ENCODE assay signal across 15 cellular contexts in genomic region chrX:154575076-154575475, GRCh38. TPM values are rescaled to one million over a fixed set of nuclear protein-coding genes. Genes with fewer than 3 reads are reported as not detected.
DNase-seq lines count a peak whose midpoint lies in the region; ATAC-seq, FAIRE-seq and TF ChIP-seq lines count a peak whose summit lies in the region.
"Not testable (repeated sequence)": the region's sequence is repeated elsewhere in the genome, so short reads cannot be mapped to it uniquely, and the experiment has no call there.
"Had no signal": no experiment of that assay in that cellular context is flagged by ENCODE, and none has a peak within 500 bp of the region (broad histone marks: within the 10 kb centered on the region; RNA-seq: fewer than 3 reads in every experiment).

No MANE protein-coding gene starts in this region.

- WGBS in GM12878 (ENCODE audit: insufficient coverage, insufficient replicate concordance, low lambda C conversion rate, missing lambda C conversion rate), result no CpG with 5 or more reads among the region's 5 CpGs

- not testable (repeated sequence) for BruUV-seq in GM12878 (replicated peaks; lab: Mats Ljungman, UMichigan)

- RAD21 ChIA-PET in GM12878 (lab: Charles Lee; ENCODE audit: unreplicated experiment), result not testable (repeated sequence)

- H2AFZ ChIP-seq in GM12878 (ENCODE audit: control insufficient read depth, low read depth, low read length), result not testable (repeated sequence)

- H3K27ac ChIP-seq in GM12878 (ENCODE audit: control insufficient read depth, insufficient read depth); naive thymus-derived CD4-positive, alpha-beta T cell (ENCODE audit: low read depth, low read length): not testable (repeated sequence)

- DNase-seq in GM19239 (ENCODE audit: insufficient read length, low spot score); T-helper 17 cell; GM12878 (ENCODE audit: low read depth, low spot score); left cardiac atrium; naive thymus-derived CD4-positive, alpha-beta T cell: not testable (repeated sequence)

- TF ChIP-seq EP300 in GM12878 (IDR thresholded peaks at IDR 0.05; ENCODE audit: borderline replicate concordance in 1 of 2, control insufficient read depth in 1 of 2, low read depth in 2 of 2, low read length in 2 of 2), result not testable (repeated sequence)

- H3K4me3 Mint-ChIP-seq in T-helper 17 cell; naive thymus-derived CD4-positive, alpha-beta T cell: not testable (repeated sequence)

- intact Hi-C loops in GM12878 (cut with micrococcal nuclease; ENCODE audit: unreplicated experiment); left cardiac atrium (cut with DNase I); naive thymus-derived CD4-positive, alpha-beta T cell (cut with micrococcal nuclease): not testable (repeated sequence)

- H4K20me1 ChIP-seq in GM12878 (ENCODE audit: control insufficient read depth, insufficient read depth), result not testable (repeated sequence)

- not testable (repeated sequence) for H3K27ac Mint-ChIP-seq in T-helper 17 cell; naive thymus-derived CD4-positive, alpha-beta T cell

- H3K9ac ChIP-seq in GM12878 (ENCODE audit: control insufficient read depth, insufficient read depth, low read length), result not testable (repeated sequence)

- not testable (repeated sequence) for H3K9me3 Mint-ChIP-seq in naive thymus-derived CD4-positive, alpha-beta T cell

- not testable (repeated sequence) for H3K9me3 ChIP-seq in T-helper 17 cell (ENCODE audit: control insufficient read depth, low read length, poor library complexity, severe bottlenecking); GM12878 (replicated peaks; ENCODE audit: control insufficient read depth, insufficient read depth, low read length); naive thymus-derived CD4-positive, alpha-beta T cell (ENCODE audit: control insufficient read depth in 2 of 3, low read length in 3 of 3)

- not testable (repeated sequence) for TF ChIP-seq CTCF in GM12878 (IDR thresholded peaks at IDR 0.05 in 2 of 3, conservative IDR thresholded peaks at IDR 0.05 in 1 of 3; ENCODE audit: control insufficient read depth in 2 of 3, extremely low read depth in 1 of 3, insufficient read depth in 1 of 3, low read depth in 3 of 3, low read length in 3 of 3)

- TF ChIP-seq RAD21 in GM12878 (IDR thresholded peaks at IDR 0.05; ENCODE audit: insufficient read depth, low read depth, low read length), result not testable (repeated sequence)

- not testable (repeated sequence) for H3K27me3 Mint-ChIP-seq in T-helper 17 cell; naive thymus-derived CD4-positive, alpha-beta T cell

- not testable (repeated sequence) for H3K36me3 ChIP-seq in GM12878 (ENCODE audit: control insufficient read depth in 2 of 2, insufficient read depth in 2 of 2, low read length in 1 of 2); naive thymus-derived CD4-positive, alpha-beta T cell (ENCODE audit: control insufficient read depth in 2 of 3, insufficient read depth in 3 of 3, low read length in 3 of 3)

- H3K4me1 ChIP-seq in GM12878 (ENCODE audit: control insufficient read depth, insufficient read depth, low read length); naive thymus-derived CD4-positive, alpha-beta T cell (ENCODE audit: control insufficient read depth in 2 of 2, insufficient read depth in 2 of 2, low read length in 2 of 2): not testable (repeated sequence)

- POLR2A ChIA-PET in GM12878 (lab: Charles Lee); naive thymus-derived CD4-positive, alpha-beta T cell (lab: Charles Lee): not testable (repeated sequence)

- SMC1A ChIA-PET in GM12878 (lab: Charles Lee; ENCODE audit: uncharacterized antibody, unreplicated experiment), result not testable (repeated sequence)

- not testable (repeated sequence) for H3K27me3 ChIP-seq in GM12878 (replicated peaks in 1 of 2; ENCODE audit: control insufficient read depth in 2 of 2, insufficient read depth in 2 of 2, low read length in 1 of 2); naive thymus-derived CD4-positive, alpha-beta T cell (ENCODE audit: control insufficient read depth in 2 of 2, insufficient read depth in 2 of 2, low read length in 2 of 2)

- not testable (repeated sequence) for TF ChIP-seq POLR2A in GM12878 (IDR thresholded peaks at IDR 0.05; ENCODE audit: low read depth, low read length)

- H3K4me1 Mint-ChIP-seq in T-helper 17 cell; naive thymus-derived CD4-positive, alpha-beta T cell: not testable (repeated sequence)

- ATAC-seq in T-helper 17 cell (peak; percentile 63), GM12878 (peak; percentile 73), left cardiac atrium (peak; percentile 50 to 59)
- ATAC-seq in naive thymus-derived CD4-positive, alpha-beta T cell, result peak; percentile 72

- FAIRE-seq in A204.1 (lab: Jason Lieb, UNC) (peak; percentile 80), GM19239 (lab: Jason Lieb, UNC) (peak; percentile 97), GM12878 (lab: Jason Lieb, UNC) (peak; percentile 91)

- H3K36me3 Mint-ChIP-seq in T-helper 17 cell (ENCODE audit: low read depth); naive thymus-derived CD4-positive, alpha-beta T cell: not testable (repeated sequence)

- in situ Hi-C loops in GM12878 (cut with MboI), result loop anchor here (25.0 kb wide), 1 partner anchor 162 kb away; no protein-coding TSS in a partner anchor

- not testable (repeated sequence) for H3K4me2 ChIP-seq in GM12878 (ENCODE audit: control insufficient read depth, insufficient read depth)

- not testable (repeated sequence) for H3K79me2 ChIP-seq in GM12878 (ENCODE audit: control insufficient read depth, insufficient read depth, low read length)

- CTCF ChIA-PET in GM12878 (lab: Yijun Ruan, JAX); naive thymus-derived CD4-positive, alpha-beta T cell (lab: Charles Lee): not testable (repeated sequence)

- not testable (repeated sequence) for H3K4me3 ChIP-seq in GM12878; naive thymus-derived CD4-positive, alpha-beta T cell (ENCODE audit: low read length)

RNA-seq across cellular contexts. Expression of gene CTAG1A, which starts 9.9 kb away (rescaled TPM):
- total RNA-seq in T-helper 17 cell (not detected), GM12878 (2014; rRNA removed) (not detected in 2 replicates), GM12878 (2014; rRNA removed; fragmentation: Illumina TruSeq; extraction: Trizol) (not detected in 2 replicates), GM12878 (2021) (not detected in 2 replicates), left cardiac atrium (not detected)
- not detected in 2 replicates for total RNA-seq in GM12878 (2013; cell fraction: nucleolus; rRNA removed)
- not detected for polyA plus RNA-seq in GM12878 (2011; ENCODE audit: low read depth)
- polyA plus RNA-seq in GM12878 (2011; rRNA removed) (not detected in 2 replicates), GM12878 (2014; fragmentation: Illumina TruSeq; extraction: Trizol) (not detected in 2 replicates), GM12878 (2014; fragmentation: Nextera tagmentation; extraction: Ambion mirVana) (not detected), GM12878 (2014; rRNA removed) (not detected in 2 replicates), GM12878 (2016; fragmentation: Nextera tagmentation; extraction: Ambion mirVana) (not detected)
- not detected in 2 replicates for polyA plus RNA-seq in GM12878 (2011; cell fraction: cytosol; rRNA removed)
- not detected in 2 replicates for polyA plus RNA-seq in GM12878 (2011; cell fraction: nucleus; rRNA removed)
- not detected in 2 replicates for polyA plus RNA-seq in GM12878 (2012)
- not detected in 2 replicates for polyA minus RNA-seq in GM12878 (2011; rRNA and poly(A)+ RNA removed)
- not detected in 2 replicates for polyA minus RNA-seq in GM12878 (2011; cell fraction: cytosol; rRNA and poly(A)+ RNA removed)
- polyA minus RNA-seq in GM12878 (2011; cell fraction: nucleus; rRNA and poly(A)+ RNA removed), result not detected in 2 replicates
- total RNA-seq in naive thymus-derived CD4-positive, alpha-beta T cell, result not detected
- polyA plus RNA-seq in naive thymus-derived CD4-positive, alpha-beta T cell, result not detected
- total RNA-seq: activated T-helper 1 cell treated with anti-CD3 and anti-CD28 coated beads, Interleukin-12 subunit alpha, Interleukin-12 subunit beta, Interleukin-2, Interleukin-4 antibody, amounts not matched to agents 30 ng/mL and 10 ng/mL and 1 ng/mL, durations not matched to agents 14 hours and 24 hours and 36 hours; CD8-positive, alpha-beta memory T cell; G401; GM23248; M059J; mammary epithelial cell; pulmonary artery endothelial cell; SK-MEL-5; subcutaneous adipose tissue had no signal
- polyA plus RNA-seq: CD8-positive, alpha-beta memory T cell; GM23248; mammary epithelial cell had no signal

RNA-seq across cellular contexts. Expression of gene IKBKG, which starts 27.7 kb away (rescaled TPM):
- total RNA-seq in T-helper 17 cell, result 10 to 100 TPM; 35.9 to 45.1 TPM
- total RNA-seq in GM12878 (2013; cell fraction: nucleolus; rRNA removed), result 15.9 and 18.4 TPM in 2 replicates
- total RNA-seq in GM12878 (2014; rRNA removed), result 16.0 and 16.3 TPM in 2 replicates
- total RNA-seq in GM12878 (2014; rRNA removed; fragmentation: Illumina TruSeq; extraction: Trizol), result 10.2 TPM in 2 replicates
- 28.1 and 30.6 TPM in 2 replicates for total RNA-seq in GM12878 (2021)
- polyA plus RNA-seq in GM12878 (2011; ENCODE audit: low read depth), result 8.5 TPM
- 8.0 and 17.3 TPM in 2 replicates for polyA plus RNA-seq in GM12878 (2011; rRNA removed)
- 23.9 and 31.8 TPM in 2 replicates for polyA plus RNA-seq in GM12878 (2011; cell fraction: cytosol; rRNA removed)
- 96.2 and 120 TPM in 2 replicates for polyA plus RNA-seq in GM12878 (2011; cell fraction: nucleus; rRNA removed)
- 19.5 and 20.1 TPM in 2 replicates for polyA plus RNA-seq in GM12878 (2012)
- polyA plus RNA-seq in GM12878 (2014; fragmentation: Illumina TruSeq; extraction: Trizol), result 2.5 and 8.0 TPM in 2 replicates
- 1 to 10 TPM in 1 of 2 experiments, under 1 TPM in 1; 0.35 to 1.5 TPM for polyA plus RNA-seq in GM12878 (2014; fragmentation: Nextera tagmentation; extraction: Ambion mirVana)
- 30.7 and 33.0 TPM in 2 replicates for polyA plus RNA-seq in GM12878 (2014; rRNA removed)
- polyA plus RNA-seq in GM12878 (2016; fragmentation: Nextera tagmentation; extraction: Ambion mirVana), result 10 to 100 TPM; 21.8 to 24.0 TPM
- 3.4 and 8.2 TPM in 2 replicates for polyA minus RNA-seq in GM12878 (2011; rRNA and poly(A)+ RNA removed)
- polyA minus RNA-seq in GM12878 (2011; cell fraction: cytosol; rRNA and poly(A)+ RNA removed), result 6.8 and 7.3 TPM in 2 replicates
- 10.4 and 18.8 TPM in 2 replicates for polyA minus RNA-seq in GM12878 (2011; cell fraction: nucleus; rRNA and poly(A)+ RNA removed)
- total RNA-seq in left cardiac atrium, result 10 to 100 TPM; 17.1 to 21.1 TPM
- total RNA-seq in naive thymus-derived CD4-positive, alpha-beta T cell, result 10 to 100 TPM; 29.6 to 45.5 (median 38.8) TPM
- 10 to 100 TPM; 19.6 to 26.4 TPM for polyA plus RNA-seq in naive thymus-derived CD4-positive, alpha-beta T cell

RNA-seq across cellular contexts. Expression of gene G6PD, which starts 28.4 kb away (rescaled TPM):
- total RNA-seq in T-helper 17 cell (10 to 100 TPM; 28.5 to 44.9 TPM), GM12878 (2014; rRNA removed) (26.9 and 35.5 TPM in 2 replicates), GM12878 (2014; rRNA removed; fragmentation: Illumina TruSeq; extraction: Trizol) (17.2 and 19.5 TPM in 2 replicates), GM12878 (2021) (62.5 and 63.4 TPM in 2 replicates), left cardiac atrium (10 to 100 TPM; 30.4 to 36.0 TPM)
- 22.3 and 26.2 TPM in 2 replicates for total RNA-seq in GM12878 (2013; cell fraction: nucleolus; rRNA removed)
- polyA plus RNA-seq in GM12878 (2011; ENCODE audit: low read depth), result 13.1 TPM
- polyA plus RNA-seq in GM12878 (2011; rRNA removed) (4.5 and 11.5 TPM in 2 replicates), GM12878 (2014; fragmentation: Illumina TruSeq; extraction: Trizol) (22.3 and 48.4 TPM in 2 replicates), GM12878 (2014; fragmentation: Nextera tagmentation; extraction: Ambion mirVana) (1 to 10 TPM; 1.6 to 3.8 TPM), GM12878 (2014; rRNA removed) (38.8 and 47.3 TPM in 2 replicates), GM12878 (2016; fragmentation: Nextera tagmentation; extraction: Ambion mirVana) (10 to 100 TPM; 26.2 to 30.7 TPM)
- 17.2 and 18.2 TPM in 2 replicates for polyA plus RNA-seq in GM12878 (2011; cell fraction: cytosol; rRNA removed)
- polyA plus RNA-seq in GM12878 (2011; cell fraction: nucleus; rRNA removed), result 79.1 and 100 TPM in 2 replicates
- polyA plus RNA-seq in GM12878 (2012), result 28.0 and 30.0 TPM in 2 replicates
- polyA minus RNA-seq in GM12878 (2011; rRNA and poly(A)+ RNA removed), result 13.8 and 25.2 TPM in 2 replicates
- 14.3 and 17.6 TPM in 2 replicates for polyA minus RNA-seq in GM12878 (2011; cell fraction: cytosol; rRNA and poly(A)+ RNA removed)
- polyA minus RNA-seq in GM12878 (2011; cell fraction: nucleus; rRNA and poly(A)+ RNA removed), result 22.8 and 50.5 TPM in 2 replicates
- total RNA-seq in naive thymus-derived CD4-positive, alpha-beta T cell, result 10 to 100 TPM; 35.4 to 74.3 (median 52.7) TPM
- polyA plus RNA-seq in naive thymus-derived CD4-positive, alpha-beta T cell, result 1 to 10 TPM; 3.9 to 6.2 TPM

RNA-seq across cellular contexts. Expression of gene CTAG1B, which starts 44.0 kb away (rescaled TPM):
- total RNA-seq in T-helper 17 cell, result not detected
- total RNA-seq in GM12878 (2013; cell fraction: nucleolus; rRNA removed), result not detected in 2 replicates
- not detected in 2 replicates for total RNA-seq in GM12878 (2014; rRNA removed)
- total RNA-seq in GM12878 (2014; rRNA removed; fragmentation: Illumina TruSeq; extraction: Trizol), result not detected in 2 replicates
- not detected in 2 replicates for total RNA-seq in GM12878 (2021)
- polyA plus RNA-seq in GM12878 (2011; ENCODE audit: low read depth), result not detected
- polyA plus RNA-seq in GM12878 (2011; rRNA removed), result not detected in 2 replicates
- polyA plus RNA-seq in GM12878 (2011; cell fraction: cytosol; rRNA removed), result not detected in 2 replicates
- not detected in 2 replicates for polyA plus RNA-seq in GM12878 (2011; cell fraction: nucleus; rRNA removed)
- polyA plus RNA-seq in GM12878 (2012), result not detected in 2 replicates
- not detected in 2 replicates for polyA plus RNA-seq in GM12878 (2014; fragmentation: Illumina TruSeq; extraction: Trizol)
- not detected for polyA plus RNA-seq in GM12878 (2014; fragmentation: Nextera tagmentation; extraction: Ambion mirVana)
- polyA plus RNA-seq in GM12878 (2014; rRNA removed), result not detected in 2 replicates
- not detected for polyA plus RNA-seq in GM12878 (2016; fragmentation: Nextera tagmentation; extraction: Ambion mirVana)
- not detected in 2 replicates for polyA minus RNA-seq in GM12878 (2011; rRNA and poly(A)+ RNA removed)
- not detected in 2 replicates for polyA minus RNA-seq in GM12878 (2011; cell fraction: cytosol; rRNA and poly(A)+ RNA removed)
- not detected in 2 replicates for polyA minus RNA-seq in GM12878 (2011; cell fraction: nucleus; rRNA and poly(A)+ RNA removed)
- total RNA-seq in left cardiac atrium, result not detected
- not detected for total RNA-seq in naive thymus-derived CD4-positive, alpha-beta T cell
- polyA plus RNA-seq in naive thymus-derived CD4-positive, alpha-beta T cell, result not detected
- total RNA-seq: activated T-helper 1 cell treated with anti-CD3 and anti-CD28 coated beads, Interleukin-12 subunit alpha, Interleukin-12 subunit beta, Interleukin-2, Interleukin-4 antibody, amounts not matched to agents 30 ng/mL and 10 ng/mL and 1 ng/mL, durations not matched to agents 14 hours and 24 hours and 36 hours; CD8-positive, alpha-beta memory T cell; G401; GM23248; M059J; mammary epithelial cell; pulmonary artery endothelial cell; SK-MEL-5; subcutaneous adipose tissue had no signal
- polyA plus RNA-seq: CD8-positive, alpha-beta memory T cell; GM23248; mammary epithelial cell had no signal

RNA-seq across cellular contexts. Expression of gene FAM3A, which starts 59.0 kb away (rescaled TPM):
- total RNA-seq in T-helper 17 cell (10 to 100 TPM; 32.5 to 34.0 TPM), GM12878 (2014; rRNA removed) (11.0 and 16.3 TPM in 2 replicates), GM12878 (2014; rRNA removed; fragmentation: Illumina TruSeq; extraction: Trizol) (6.1 and 6.2 TPM in 2 replicates), GM12878 (2021) (17.6 and 20.6 TPM in 2 replicates), left cardiac atrium (10 to 100 TPM; 44.4 to 51.0 TPM)
- total RNA-seq in GM12878 (2013; cell fraction: nucleolus; rRNA removed), result 8.9 and 9.9 TPM in 2 replicates
- 4.5 TPM for polyA plus RNA-seq in GM12878 (2011; ENCODE audit: low read depth)
- polyA plus RNA-seq in GM12878 (2011; rRNA removed) (3.6 and 6.6 TPM in 2 replicates), GM12878 (2014; fragmentation: Illumina TruSeq; extraction: Trizol) (2.1 and 5.0 TPM in 2 replicates), GM12878 (2014; fragmentation: Nextera tagmentation; extraction: Ambion mirVana) (1 to 10 TPM in 1 of 2 experiments, under 1 TPM in 1; 0.29 to 1.1 TPM), GM12878 (2014; rRNA removed) (21.1 and 24.5 TPM in 2 replicates), GM12878 (2016; fragmentation: Nextera tagmentation; extraction: Ambion mirVana) (10 to 100 TPM; 17.6 to 17.9 TPM)
- polyA plus RNA-seq in GM12878 (2011; cell fraction: cytosol; rRNA removed), result 10.4 and 16.5 TPM in 2 replicates
- polyA plus RNA-seq in GM12878 (2011; cell fraction: nucleus; rRNA removed), result 36.5 and 39.6 TPM in 2 replicates
- 17.9 and 19.1 TPM in 2 replicates for polyA plus RNA-seq in GM12878 (2012)
- 5.4 and 5.9 TPM in 2 replicates for polyA minus RNA-seq in GM12878 (2011; rRNA and poly(A)+ RNA removed)
- polyA minus RNA-seq in GM12878 (2011; cell fraction: cytosol; rRNA and poly(A)+ RNA removed), result 4.3 and 4.4 TPM in 2 replicates
- polyA minus RNA-seq in GM12878 (2011; cell fraction: nucleus; rRNA and poly(A)+ RNA removed), result 3.5 and 8.9 TPM in 2 replicates
- total RNA-seq in naive thymus-derived CD4-positive, alpha-beta T cell, result 10 to 100 TPM; 37.6 to 63.7 (median 50.9) TPM
- polyA plus RNA-seq in naive thymus-derived CD4-positive, alpha-beta T cell, result 10 to 100 TPM; 22.2 to 31.1 TPM
